In the genomic region with DNA sequence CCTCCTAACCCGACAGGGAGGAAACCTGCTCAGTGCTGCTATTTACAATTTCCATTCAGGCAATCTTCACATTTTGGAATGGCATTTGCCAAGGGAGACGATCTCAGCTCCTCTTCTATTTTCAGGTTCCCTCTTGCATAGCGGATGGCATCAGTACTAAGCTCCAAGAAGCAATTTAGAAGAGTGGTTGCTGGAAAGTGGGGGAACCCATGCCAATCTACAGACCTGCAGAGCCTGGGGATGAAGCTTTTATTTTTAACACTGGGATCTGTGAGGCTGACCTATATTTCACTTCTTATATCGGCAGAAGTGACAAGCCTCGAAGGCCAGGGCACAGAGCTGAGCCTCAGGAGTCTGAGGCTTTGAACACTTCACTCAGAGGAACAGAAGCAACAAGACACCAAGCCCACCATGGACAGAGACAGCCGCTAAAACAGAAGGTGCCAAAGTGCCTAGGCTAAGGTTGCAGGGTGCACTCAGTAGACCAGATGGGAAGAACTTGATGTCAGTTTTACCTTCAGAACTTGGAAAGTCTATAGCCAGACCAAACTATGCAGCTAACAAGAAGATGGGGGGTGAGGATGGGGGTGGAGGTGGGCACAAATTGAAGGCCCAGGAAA, we compare ENCODE assay signal across 21 cellular contexts. TPM values are rescaled to one million over a fixed set of nuclear protein-coding genes. Genes with fewer than 3 reads are reported as not detected.
A peak's percentile ranks its signal among the peaks of the same experiment; 100 is the strongest.
DNase-seq lines count a peak whose midpoint lies in the region; ATAC-seq and TF ChIP-seq lines count a peak whose summit lies in the region.
"Had no signal": no experiment of that assay in that cellular context is flagged by ENCODE, and none has a peak within 500 bp of the region (broad histone marks: within the 10 kb centered on the region; RNA-seq: fewer than 3 reads in every experiment).

No MANE protein-coding gene starts in this region.

- peaks cover 61% of the 10 kb centered on the region for H3K4me1 Mint-ChIP-seq in chondrocyte (ENCODE audit: low read depth)
- H3K4me1 Mint-ChIP-seq in mesothelial cell of epicardium, result peaks cover 38% of the 10 kb centered on the region
- H3K4me1 Mint-ChIP-seq: activated naive CD4-positive, alpha-beta T cell treated with anti-CD3 and anti-CD28 coated beads, Interleukin-2, amount 50 U/mL, for 24 hours; stimulated activated naive CD8-positive, alpha-beta T cell treated with anti-CD3 and anti-CD28 coated beads, Interleukin-15, amount 100 ng/mL, for 72 hours had no signal

- TF ChIP-seq CTCF in SK-N-SH (IDR thresholded peaks at IDR 0.05) (no peak), chondrocyte (IDR thresholded peaks at IDR 0.05) (no peak), mesothelial cell of epicardium (IDR thresholded peaks at IDR 0.05; ENCODE audit: unreplicated experiment) (no peak), thyroid gland (IDR thresholded peaks at IDR 0.05) (no peak)

- peak overlapping the region; percentile 96 for H3K27ac Mint-ChIP-seq in chondrocyte (ENCODE audit: unreplicated experiment)
- peak overlapping the region; percentile 96 for H3K27ac Mint-ChIP-seq in mesothelial cell of epicardium
- H3K27ac Mint-ChIP-seq: activated naive CD4-positive, alpha-beta T cell treated with anti-CD3 and anti-CD28 coated beads, Interleukin-2, amount 50 U/mL, for 24 hours; activated T-cell treated with anti-CD3 and anti-CD28 coated beads, Interleukin-2, amount 50 U/mL, for 72 hours; B cell; stimulated activated naive CD8-positive, alpha-beta T cell treated with anti-CD3 and anti-CD28 coated beads, Interleukin-15, amount 100 ng/mL, for 72 hours had no signal

- H3K27me3 ChIP-seq in SK-N-SH (ENCODE audit: insufficient read depth) (no peaks in the 10 kb centered on the region), thyroid gland (no peaks in the 10 kb centered on the region)
- H3K27me3 ChIP-seq: uterus had no signal

- POLR2A ChIA-PET in SK-N-SH (lab: Yijun Ruan, JAX), result no interaction called here

- H3K4me3 Mint-ChIP-seq in chondrocyte (ENCODE audit: unreplicated experiment) (no peak overlapping the region), mesothelial cell of epicardium (no peak overlapping the region)
- H3K4me3 Mint-ChIP-seq: activated naive CD4-positive, alpha-beta T cell treated with anti-CD3 and anti-CD28 coated beads, Interleukin-2, amount 50 U/mL, for 24 hours; activated T-cell treated with anti-CD3 and anti-CD28 coated beads, Interleukin-2, amount 50 U/mL, for 72 hours; B cell; dendritic cell treated with granulocyte-macrophage colony-stimulating factor and Interleukin-4, amounts not matched to agents 40 ng/mL and 50 ng/mL, for 4 days; stimulated activated naive CD8-positive, alpha-beta T cell treated with anti-CD3 and anti-CD28 coated beads, Interleukin-15, amount 100 ng/mL, for 72 hours had no signal

- H3K79me2 ChIP-seq in SK-N-SH (ENCODE audit: insufficient read depth), result peaks cover 22% of the 10 kb centered on the region

- peaks cover 4% of the 10 kb centered on the region for H3K36me3 Mint-ChIP-seq in chondrocyte (ENCODE audit: low read depth)
- H3K36me3 Mint-ChIP-seq in mesothelial cell of epicardium, result no peaks in the 10 kb centered on the region
- H3K36me3 Mint-ChIP-seq: activated naive CD4-positive, alpha-beta T cell treated with anti-CD3 and anti-CD28 coated beads, Interleukin-2, amount 50 U/mL, for 24 hours had no signal

- H3F3A ChIP-seq in SK-N-SH (replicated peaks; ENCODE audit: insufficient read depth), result peaks cover 10% of the 10 kb centered on the region

- TF ChIP-seq RAD21 in SK-N-SH (IDR thresholded peaks at IDR 0.05; ENCODE audit: low read length), result no peak

- H3K4me1 ChIP-seq in SK-N-SH (ENCODE audit: control insufficient read depth in 1 of 2, insufficient read depth in 2 of 2, low read depth in 1 of 2, low read length in 1 of 2) (peaks cover 6 to 7% of the 10 kb centered on the region in 2 experiments; a peak in 2 of 4 replicates), thyroid gland (peaks cover 16 to 44% of the 10 kb centered on the region in 2 donors)
- H3K4me1 ChIP-seq: Caco-2, psoas muscle had no signal

- CTCF ChIA-PET in SK-N-SH (lab: Yijun Ruan, JAX), result interaction anchor here (1.5 kb wide), 1 partner anchor 15 kb away, joined by 4 read pairs; no protein-coding TSS in a partner anchor

- H4K20me1 ChIP-seq in SK-N-SH (ENCODE audit: insufficient read depth), result no peaks in the 10 kb centered on the region; the same call in 1 of the 2 replicates

- H3K9me3 ChIP-seq in SK-N-SH (no peaks in the 10 kb centered on the region), thyroid gland (no peaks in the 10 kb centered on the region)
- H3K9me3 ChIP-seq: Caco-2, psoas muscle, uterus had no signal

- ATAC-seq in SK-N-SH treated with all-trans-retinoic acid at 6 μM for 48 hours (no peak), GM19328 (IDR thresholded peaks at IDR 0.05; ENCODE audit: unreplicated experiment) (no peak)
- ATAC-seq: activated T-cell treated with anti-CD3 and anti-CD28 coated beads, Interleukin-2, amount 50 U/mL, for 72 hours; psoas muscle; stimulated activated naive CD8-positive, alpha-beta T cell treated with anti-CD3 and anti-CD28 coated beads, Interleukin-15, amount 100 ng/mL, for 72 hours had no signal

- no peak for TF ChIP-seq POLR2A in thyroid gland (IDR thresholded peaks at IDR 0.05)

- H3K9me2 ChIP-seq in SK-N-SH, result no peaks in the 10 kb centered on the region

- H3K4me2 ChIP-seq in SK-N-SH, result no peak overlapping the region
- H3K4me2 ChIP-seq: PC-9 had no signal

- intact Hi-C loops in thyroid gland (cut with DNase I), result no loop called here

- H3K27ac ChIP-seq in SK-N-SH (ENCODE audit: low read depth in 2 of 2, low read length in 1 of 2), result no peak overlapping the region
- peak overlapping the region; percentile 68 to 77 (median 70) for H3K27ac ChIP-seq in thyroid gland
- H3K27ac ChIP-seq: PC-9 had no signal

- WGBS in SK-N-SH (ENCODE audit: low lambda C conversion rate), result 96% methylated on average over 6 of the region's 6 CpGs
- WGBS in thyroid gland, 2 donors, result 73 to 78% methylated on average over 6 of the region's 6 CpGs

- TF ChIP-seq EP300 in SK-N-SH (IDR thresholded peaks at IDR 0.05; ENCODE audit: borderline replicate concordance in 1 of 2, low read depth in 1 of 2, low read length in 1 of 2), result no peak

- no peaks in the 10 kb centered on the region for H3K27me3 Mint-ChIP-seq in chondrocyte (ENCODE audit: low read depth)
- H3K27me3 Mint-ChIP-seq in mesothelial cell of epicardium (ENCODE audit: low read depth), result no peaks in the 10 kb centered on the region
- H3K27me3 Mint-ChIP-seq: dendritic cell treated with granulocyte-macrophage colony-stimulating factor and Interleukin-4, amounts not matched to agents 40 ng/mL and 50 ng/mL, for 4 days; stimulated activated naive CD8-positive, alpha-beta T cell treated with anti-CD3 and anti-CD28 coated beads, Interleukin-15, amount 100 ng/mL, for 72 hours had no signal

- H3K9ac ChIP-seq in SK-N-SH, result no peak overlapping the region

- no peak overlapping the region for H3K4me3 ChIP-seq in SK-N-SH (ENCODE audit: low read depth in 2 of 2, low read length in 1 of 2)
- H3K4me3 ChIP-seq in thyroid gland (replicated peaks in 1 of 3), result no peak overlapping the region
- H3K4me3 ChIP-seq: PC-9, psoas muscle, uterus had no signal

- H3K36me3 ChIP-seq in SK-N-SH (replicated peaks in 1 of 2; ENCODE audit: control insufficient read depth in 1 of 2, insufficient read depth in 2 of 2, low read length in 1 of 2) (no peaks in the 10 kb centered on the region), thyroid gland (no peaks in the 10 kb centered on the region)
- H3K36me3 ChIP-seq: uterus had no signal

- DNase-seq in SK-N-SH, result no peak
- DNase-seq in chondrocyte (ENCODE audit: low spot score), result no peak
- no peak for DNase-seq in mesothelial cell of epicardium (ENCODE audit: low spot score in 2 of 2, unreplicated experiment in 2 of 2)
- no peak for DNase-seq in thyroid gland
- no peak for DNase-seq in stimulated activated CD4-positive, alpha-beta T cell treated with anti-CD3 and anti-CD28 coated beads, Interleukin-4, amount 100 ng/mL, for 4 hours
- DNase-seq in NOMO-1 (lab: John Stamatoyannopoulos, UW; ENCODE audit: unreplicated experiment in 2 of 2), result no peak
- DNase-seq: activated CD4-positive, alpha-beta T cell treated with anti-CD3 and anti-CD28 coated beads for 4 hours; activated T-cell treated with anti-CD3 and anti-CD28 coated beads, Interleukin-2, amount 50 U/mL, for 72 hours; Caco-2; NCI-H1417 treated with DMSO at 0.1 percent for 48 hours; PC-9; psoas muscle; small intestine; stimulated activated CD4-positive, alpha-beta T cell treated with anti-CD3 and anti-CD28 coated beads, Interleukin-4, amount 100 ng/mL, for 24 hours; stimulated activated naive CD8-positive, alpha-beta T cell treated with anti-CD3 and anti-CD28 coated beads, Interleukin-15, amount 100 ng/mL, for 72 hours; uterus had no signal

- H3K9me3 Mint-ChIP-seq in chondrocyte (ENCODE audit: low read depth) (peaks cover 2% of the 10 kb centered on the region), mesothelial cell of epicardium (no peaks in the 10 kb centered on the region)
- H3K9me3 Mint-ChIP-seq: activated naive CD4-positive, alpha-beta T cell treated with anti-CD3 and anti-CD28 coated beads, Interleukin-2, amount 50 U/mL, for 24 hours; activated T-cell treated with anti-CD3 and anti-CD28 coated beads, Interleukin-2, amount 50 U/mL, for 72 hours; dendritic cell treated with granulocyte-macrophage colony-stimulating factor and Interleukin-4, amounts not matched to agents 40 ng/mL and 50 ng/mL, for 4 days; stimulated activated naive CD8-positive, alpha-beta T cell treated with anti-CD3 and anti-CD28 coated beads, Interleukin-15, amount 100 ng/mL, for 72 hours had no signal

- no peak overlapping the region for H2AFZ ChIP-seq in SK-N-SH (ENCODE audit: low read depth)
- H2AFZ ChIP-seq: PC-9 had no signal

TF ChIP-seq in SK-N-SH treated with all-trans-retinoic acid at 6 μM for 48 hours, 23 proteins besides CTCF, POLR2A, EP300 and RAD21 (continues in another document):
- no peak for TF ChIP-seq ARNTL (CRISPR knock-in tag; IDR thresholded peaks at IDR 0.05; ENCODE audit: borderline replicate concordance, low read depth)
- TF ChIP-seq ZNF70 (CRISPR knock-in tag; IDR thresholded peaks at IDR 0.05), result no peak
- no peak for TF ChIP-seq BACH2 (CRISPR knock-in tag; IDR thresholded peaks at IDR 0.05; ENCODE audit: borderline replicate concordance)

RNA-seq across cellular contexts. Expression of gene SCD5, which starts 43.9 kb away (rescaled TPM):
- 23.7 and 28.0 TPM in 2 replicates for polyA plus RNA-seq in SK-N-SH (2012; rRNA removed)
- 25.6 and 27.2 TPM in 2 replicates for polyA plus RNA-seq in SK-N-SH (2012; cell fraction: cytosol; rRNA removed)
- 11.2 and 15.2 TPM in 2 replicates for polyA plus RNA-seq in SK-N-SH (2012; cell fraction: nucleus; rRNA removed)
- total RNA-seq in chondrocyte (20.6 to 25.9 TPM (median 22.6 TPM) in 3 replicates), mesothelial cell of epicardium (25.7 to 27.2 TPM (median 26.1 TPM) in 3 replicates), thyroid gland (10 to 100 TPM; 47.0 to 96.4 (median 54.8) TPM)
- total RNA-seq: B cell had no signal

Comparison
In these comparisons a context has a peak if more than half of its experiments do, and no peak if none do; other contexts are left out.
1. H3K27ac ChIP-seq: peak in thyroid gland (3 of 3); none in SK-N-SH (0 of 2).